ENCODE assay signal across 9 cellular contexts in genomic region chr19:17026041-17026658, GRCh38. TPM values are rescaled to one million over a fixed set of nuclear protein-coding genes. Genes with fewer than 3 reads are reported as not detected.
DNase-seq lines count a peak whose midpoint lies in the region; ATAC-seq and TF ChIP-seq lines count a peak whose summit lies in the region.
"Had no signal": no experiment of that assay in that cellular context is flagged by ENCODE, and none has a peak within 500 bp of the region (broad histone marks: within the 10 kb centered on the region; RNA-seq: fewer than 3 reads in every experiment).

No MANE protein-coding gene starts in this region.

- DNase-seq in KBM-7, result peak; percentile 64
- DNase-seq in activated B cell treated with CpG ODN at 0.5 μM for 24 hours, result no peak
- no peak for DNase-seq in stimulated activated effector memory CD8-positive, alpha-beta T cell treated with anti-CD3 and anti-CD28 coated beads, Interleukin-12 subunit alpha, Interleukin-12 subunit beta, amount 100 ng/mL, for 72 hours (ENCODE audit: low spot score in 2 of 2)
- DNase-seq in HEK293T (ENCODE audit: extremely low spot score), result no peak
- no peak for DNase-seq in posterior cingulate gyrus
- DNase-seq: activated CD8-positive, alpha-beta memory T cell treated with anti-CD3 and anti-CD28 coated beads, Interleukin-2, amount 50 U/mL, for 48 hours; NCI-H526 treated with DMSO at 0.1 percent for 48 hours had no signal

- no peak overlapping the region for H3K27ac Mint-ChIP-seq in activated B cell treated with CpG ODN at 0.5 μM for 24 hours
- H3K27ac Mint-ChIP-seq in stimulated activated effector memory CD8-positive, alpha-beta T cell treated with anti-CD3 and anti-CD28 coated beads, Interleukin-12 subunit alpha, Interleukin-12 subunit beta, amount 100 ng/mL, for 72 hours, result no peak overlapping the region

- H3K9me3 ChIP-seq in iPS-20b (ENCODE audit: insufficient read depth, low read depth, low read length), result no peaks in the 10 kb centered on the region

- intact Hi-C loops in activated B cell treated with CpG ODN at 0.5 μM for 24 hours (cut with micrococcal nuclease), result no loop called here
- intact Hi-C loops in posterior cingulate gyrus (cut with DNase I), result no loop called here

- H3K4me3 Mint-ChIP-seq in activated B cell treated with CpG ODN at 0.5 μM for 24 hours, result peak overlapping the region; percentile 84
- H3K4me3 Mint-ChIP-seq in stimulated activated effector memory CD8-positive, alpha-beta T cell treated with anti-CD3 and anti-CD28 coated beads, Interleukin-12 subunit alpha, Interleukin-12 subunit beta, amount 100 ng/mL, for 72 hours, result peak overlapping the region; percentile 33

- peaks cover 5% of the 10 kb centered on the region for H3K36me3 Mint-ChIP-seq in activated B cell treated with CpG ODN at 0.5 μM for 24 hours (ENCODE audit: low read depth)
- no peaks in the 10 kb centered on the region for H3K36me3 Mint-ChIP-seq in stimulated activated effector memory CD8-positive, alpha-beta T cell treated with anti-CD3 and anti-CD28 coated beads, Interleukin-12 subunit alpha, Interleukin-12 subunit beta, amount 100 ng/mL, for 72 hours

- POLR2A ChIA-PET in activated B cell treated with CpG ODN at 0.5 μM for 24 hours (lab: Charles Lee), result no interaction called here
- POLR2A ChIA-PET in HEK293T (lab: Yijun Ruan, JAX), result no interaction called here

- peak overlapping the region; percentile 89 for H3K4me3 ChIP-seq in iPS-20b (ENCODE audit: low read length)

- H3K9me3 Mint-ChIP-seq in activated B cell treated with CpG ODN at 0.5 μM for 24 hours, result peaks cover 16% of the 10 kb centered on the region
- peaks cover 3% of the 10 kb centered on the region for H3K9me3 Mint-ChIP-seq in stimulated activated effector memory CD8-positive, alpha-beta T cell treated with anti-CD3 and anti-CD28 coated beads, Interleukin-12 subunit alpha, Interleukin-12 subunit beta, amount 100 ng/mL, for 72 hours

- peak overlapping the region; percentile 73 for H3K9ac ChIP-seq in iPS-20b (ENCODE audit: low read depth, low read length)

- H3K4me1 ChIP-seq in iPS-20b (ENCODE audit: insufficient read depth, low read length), result peaks cover 5% of the 10 kb centered on the region; the same call in 1 of the 2 replicates

- H3K27ac ChIP-seq in iPS-20b (ENCODE audit: low read length), result no peak overlapping the region

- TF ChIP-seq CTCF in activated B cell treated with CpG ODN at 0.5 μM for 24 hours (IDR thresholded peaks at IDR 0.05), result no peak

- peaks cover 45% of the 10 kb centered on the region for H3K27me3 Mint-ChIP-seq in activated B cell treated with CpG ODN at 0.5 μM for 24 hours

- ATAC-seq in activated B cell treated with CpG ODN at 0.5 μM for 24 hours (ENCODE audit: low read depth), result peak; percentile 61
- peak; percentile 37 for ATAC-seq in stimulated activated effector memory CD8-positive, alpha-beta T cell treated with anti-CD3 and anti-CD28 coated beads, Interleukin-12 subunit alpha, Interleukin-12 subunit beta, amount 100 ng/mL, for 72 hours
- no peak for ATAC-seq in HG03196 (IDR thresholded peaks at IDR 0.05; ENCODE audit: unreplicated experiment)

- H3K4me1 Mint-ChIP-seq in activated B cell treated with CpG ODN at 0.5 μM for 24 hours, result peaks cover 16% of the 10 kb centered on the region
- H3K4me1 Mint-ChIP-seq in stimulated activated effector memory CD8-positive, alpha-beta T cell treated with anti-CD3 and anti-CD28 coated beads, Interleukin-12 subunit alpha, Interleukin-12 subunit beta, amount 100 ng/mL, for 72 hours, result peaks cover 8% of the 10 kb centered on the region

- peaks cover 23% of the 10 kb centered on the region for H3K27me3 ChIP-seq in iPS-20b (ENCODE audit: insufficient read depth, low read length)

- in situ Hi-C loops in KBM-7 (cut with MboI; ENCODE audit: low pct_unique_long_range_greater_than_20kb, low sequenced_read_pairs), result no loop called here

- H3K36me3 ChIP-seq in iPS-20b (ENCODE audit: insufficient read depth, low read depth, low read length), result no peaks in the 10 kb centered on the region; the same call in 1 of the 2 replicates

- CTCF ChIA-PET in activated B cell treated with CpG ODN at 0.5 μM for 24 hours (lab: Charles Lee), result no interaction called here
- CTCF ChIA-PET in HEK293T (lab: Yijun Ruan, JAX), result no interaction called here

TF ChIP-seq in HEK293T, 16 proteins besides CTCF, POLR2A, EP300 and RAD21:
- TF ChIP-seq ARNT (IDR thresholded peaks at IDR 0.05) (no peak), ELF4 (IDR thresholded peaks at IDR 0.05) (no peak), SP1 (IDR thresholded peaks at IDR 0.05) (no peak), SUZ12 (IDR thresholded peaks at IDR 0.05) (no peak), LEF1 (IDR thresholded peaks at IDR 0.05; ENCODE audit: borderline replicate concordance) (no peak)

RNA-seq across cellular contexts. Expression of gene CPAMD8, which starts 0.5 kb away (rescaled TPM):
- 1.7 and 1.8 TPM in 2 replicates for total RNA-seq in activated B cell treated with CpG ODN at 0.5 μM for 24 hours

RNA-seq across cellular contexts. Expression of gene HAUS8, which starts 49.1 kb away (rescaled TPM):
- total RNA-seq in activated B cell treated with CpG ODN at 0.5 μM for 24 hours, result 15.8 and 17.8 TPM in 2 replicates

RNA-seq across cellular contexts. Expression of gene MYO9B, which starts 49.4 kb away (rescaled TPM):
- total RNA-seq in activated B cell treated with CpG ODN at 0.5 μM for 24 hours, result 217 and 239 TPM in 2 replicates
